8 cellular contexts compared by ENCODE assay signal in genomic region chr16:83808573-83809014, GRCh38. TPM values are rescaled to one million over a fixed set of nuclear protein-coding genes. Genes with fewer than 3 reads are reported as not detected.
DNase-seq lines count a peak whose midpoint lies in the region; ATAC-seq and TF ChIP-seq lines count a peak whose summit lies in the region.

No MANE protein-coding gene starts in this region.

- no peak for DNase-seq in natural killer cell
- no peak for DNase-seq in NCI-H510A (lab: John Stamatoyannopoulos, UW)
- DNase-seq in mucosa of gallbladder (ENCODE audit: low spot score) = no peak

- H3K36me3 Mint-ChIP-seq in dendritic cell treated with granulocyte-macrophage colony-stimulating factor and Interleukin-4, amounts not matched to agents 40 ng/mL and 50 ng/mL, for 4 days (ENCODE audit: low read depth) = peaks cover 58% of the 10 kb centered on the region
- no peaks in the 10 kb centered on the region for H3K36me3 Mint-ChIP-seq in natural killer cell

- peaks cover 40% of the 10 kb centered on the region for H3K36me3 ChIP-seq in BLaER1
- H3K36me3 ChIP-seq in KOPT-K1 (ENCODE audit: insufficient read depth, low read length) = peaks cover 39% of the 10 kb centered on the region

- H3K9me3 Mint-ChIP-seq in dendritic cell treated with granulocyte-macrophage colony-stimulating factor and Interleukin-4, amounts not matched to agents 40 ng/mL and 50 ng/mL, for 4 days = no peaks in the 10 kb centered on the region
- peaks cover 0 to 2% of the 10 kb centered on the region in 2 donors for H3K9me3 Mint-ChIP-seq in natural killer cell

- H3K4me2 ChIP-seq in BLaER1 = peak overlapping the region; percentile 98

- H3K9me3 ChIP-seq in BLaER1 (no peaks in the 10 kb centered on the region), KOPT-K1 (ENCODE audit: insufficient read depth, low read length, poor library complexity, severe bottlenecking) (no peaks in the 10 kb centered on the region)

- H3K4me3 Mint-ChIP-seq in dendritic cell treated with granulocyte-macrophage colony-stimulating factor and Interleukin-4, amounts not matched to agents 40 ng/mL and 50 ng/mL, for 4 days = peak overlapping the region; percentile 98
- peak overlapping the region; percentile 93 for H3K4me3 Mint-ChIP-seq in natural killer cell

- peak overlapping the region; percentile 98 for H3K27ac Mint-ChIP-seq in dendritic cell treated with granulocyte-macrophage colony-stimulating factor and Interleukin-4, amounts not matched to agents 40 ng/mL and 50 ng/mL, for 4 days
- peak overlapping the region; percentile 80 to 92 for H3K27ac Mint-ChIP-seq in natural killer cell

- H4K20me1 ChIP-seq in BLaER1 = peaks cover 48% of the 10 kb centered on the region

- ATAC-seq in natural killer cell (no peak), HG03108 (IDR thresholded peaks at IDR 0.05; ENCODE audit: unreplicated experiment) (no peak), GM21786 (IDR thresholded peaks at IDR 0.05; ENCODE audit: unreplicated experiment) (no peak)

- intact Hi-C loops in dendritic cell treated with granulocyte-macrophage colony-stimulating factor and Interleukin-4, amounts not matched to agents 40 ng/mL and 50 ng/mL, for 4 days (cut with micrococcal nuclease) = loop anchor here (5.0 kb wide), 2 partner anchors 36 to 89 kb away; partner anchors contain the start of gene MLYCD
- intact Hi-C loops in natural killer cell (cut with micrococcal nuclease) = loop anchor here (5.0 kb wide), 1 partner anchor 89 kb away; the partner anchor contains the start of gene MLYCD

- H3K27me3 ChIP-seq in BLaER1 = no peaks in the 10 kb centered on the region

- H3K4me3 ChIP-seq in BLaER1 = peak overlapping the region; percentile 100

- no peaks in the 10 kb centered on the region for H3K27me3 Mint-ChIP-seq in dendritic cell treated with granulocyte-macrophage colony-stimulating factor and Interleukin-4, amounts not matched to agents 40 ng/mL and 50 ng/mL, for 4 days
- H3K27me3 Mint-ChIP-seq in natural killer cell (ENCODE audit: low read depth in 2 of 2) = peaks cover 0 to 4% of the 10 kb centered on the region in 2 donors

- no peak for TF ChIP-seq CTCF in natural killer cell (IDR thresholded peaks at IDR 0.05)

- H3K9ac ChIP-seq in BLaER1 = peak overlapping the region; percentile 97

- peaks cover 52% of the 10 kb centered on the region for H3K4me1 ChIP-seq in BLaER1

- peaks cover 64% of the 10 kb centered on the region for H3K4me1 Mint-ChIP-seq in dendritic cell treated with granulocyte-macrophage colony-stimulating factor and Interleukin-4, amounts not matched to agents 40 ng/mL and 50 ng/mL, for 4 days (ENCODE audit: low read depth)
- H3K4me1 Mint-ChIP-seq in natural killer cell = peaks cover 24 to 26% of the 10 kb centered on the region in 2 donors

- H3K27ac ChIP-seq in BLaER1 (peak overlapping the region; percentile 96), KOPT-K1 (ENCODE audit: low read depth, low read length, poor library complexity, severe bottlenecking) (peak overlapping the region; percentile 79)

RNA-seq across cellular contexts. Expression of gene HSBP1, which starts 0.8 kb away (rescaled TPM):
- total RNA-seq in natural killer cell (10 to 100 TPM; 34.8 to 39.6 (median 37.8) TPM), mucosa of gallbladder (104 TPM)
